ENCODE assay signal across 14 cellular contexts in the genomic region with DNA sequence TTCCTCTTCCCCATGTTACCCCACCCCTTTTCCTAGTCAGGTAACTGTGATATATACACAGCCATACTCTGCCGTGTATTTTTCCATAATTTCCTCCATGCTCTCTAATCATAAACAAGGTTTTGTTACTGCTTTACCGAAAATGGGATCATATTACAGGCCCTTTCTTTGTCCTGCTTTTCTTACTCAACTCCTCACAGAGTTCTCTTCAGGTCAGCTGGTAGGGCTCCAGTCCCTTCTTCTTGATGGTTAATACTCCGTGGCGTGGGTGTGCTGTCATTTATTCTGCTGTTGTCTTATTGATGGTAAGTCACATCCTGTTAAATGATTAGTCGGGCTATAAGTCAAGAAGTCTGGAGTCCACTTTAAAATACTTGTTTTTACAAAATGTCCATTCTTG. TPM values are rescaled to one million over a fixed set of nuclear protein-coding genes. Genes with fewer than 3 reads are reported as not detected.
DNase-seq lines count a peak whose midpoint lies in the region; ATAC-seq, FAIRE-seq and TF ChIP-seq lines count a peak whose summit lies in the region.
"Had no signal": no experiment of that assay in that cellular context is flagged by ENCODE, and none has a peak within 500 bp of the region (broad histone marks: within the 10 kb centered on the region; RNA-seq: fewer than 3 reads in every experiment).

No MANE protein-coding gene starts in this region.

- in situ Hi-C loops in GM23248 (cut with MboI): no loop called here

- H3K4me3 ChIP-seq in GM23248: peak overlapping the region; percentile 26
- no peak overlapping the region for H3K4me3 ChIP-seq in endothelial cell of umbilical vein (replicated peaks in 1 of 3; ENCODE audit: insufficient read depth in 1 of 3, low read depth in 1 of 3, low read length in 3 of 3)
- no peak overlapping the region for H3K4me3 ChIP-seq in pancreas

- H3K4me1 ChIP-seq in GM23248 (ENCODE audit: insufficient read depth) (peaks cover 71% of the 10 kb centered on the region), endothelial cell of umbilical vein (ENCODE audit: control insufficient read depth, extremely low read depth, insufficient read depth, low read length) (peaks cover 8% of the 10 kb centered on the region), pancreas (no peaks in the 10 kb centered on the region)

- no TSS peak for BruUV-seq in endothelial cell of umbilical vein (replicated peaks; lab: Mats Ljungman, UMichigan)

- CTCF ChIA-PET in endothelial cell of umbilical vein (lab: Charles Lee): no interaction called here

- no peaks in the 10 kb centered on the region for H4K20me1 ChIP-seq in GM23248 (ENCODE audit: insufficient read depth)
- no peaks in the 10 kb centered on the region for H4K20me1 ChIP-seq in endothelial cell of umbilical vein (replicated peaks; ENCODE audit: control insufficient read depth, extremely low read depth, insufficient read depth, low read length)

- peak overlapping the region; percentile 70 for H3K27ac ChIP-seq in GM23248
- no peak overlapping the region for H3K27ac ChIP-seq in endothelial cell of umbilical vein (ENCODE audit: insufficient read depth, low read depth, low read length)
- no peak overlapping the region for H3K27ac ChIP-seq in pancreas

- H3K27me3 ChIP-seq in GM23248 (replicated peaks; ENCODE audit: insufficient read depth) (no peaks in the 10 kb centered on the region), endothelial cell of umbilical vein (ENCODE audit: control insufficient read depth in 2 of 2, insufficient read depth in 2 of 2, low read length in 2 of 2) (no peaks in the 10 kb centered on the region), pancreas (no peaks in the 10 kb centered on the region)

- no peak for TF ChIP-seq CTCF in endothelial cell of umbilical vein (IDR thresholded peaks at IDR 0.05; ENCODE audit: extremely low read depth in 1 of 2, insufficient read depth in 1 of 2, low read depth in 1 of 2, low read length in 2 of 2)
- no peak for TF ChIP-seq CTCF in pancreas (IDR thresholded peaks at IDR 0.05)

- H3K9me1 ChIP-seq in endothelial cell of umbilical vein (replicated peaks; ENCODE audit: control insufficient read depth, extremely low read depth, insufficient read depth, low read length): no peaks in the 10 kb centered on the region

- H3K9me3 ChIP-seq in GM23248 (ENCODE audit: low read depth) (no peaks in the 10 kb centered on the region), endothelial cell of umbilical vein (replicated peaks; ENCODE audit: control insufficient read depth, insufficient read depth, low read length) (no peaks in the 10 kb centered on the region), pancreas (no peaks in the 10 kb centered on the region)

- ATAC-seq in pancreas: peak in 3 of 4 donors; percentile 13 to 34 (median 32)
- ATAC-seq in GM18907 (IDR thresholded peaks at IDR 0.05; ENCODE audit: unreplicated experiment): no peak
- ATAC-seq in HG03469 (IDR thresholded peaks at IDR 0.05; ENCODE audit: unreplicated experiment): no peak
- ATAC-seq: activated naive CD8-positive, alpha-beta T cell treated with anti-CD3 and anti-CD28 coated beads, Interleukin-2, amount 50 U/mL, for 24 hours had no signal

- no peak for TF ChIP-seq POLR2A in endothelial cell of umbilical vein (IDR thresholded peaks at IDR 0.05; ENCODE audit: low read depth, low read length)

- FAIRE-seq in endothelial cell of umbilical vein (lab: Jason Lieb, UNC) (peak; percentile 18), pancreas (lab: Jason Lieb, UNC) (no peak)
- FAIRE-seq: keratinocyte had no signal

- H3K4me2 ChIP-seq in GM23248 (ENCODE audit: unreplicated experiment) (peak overlapping the region; percentile 68), endothelial cell of umbilical vein (ENCODE audit: insufficient read depth, low read length) (no peak overlapping the region)

- intact Hi-C loops in endothelial cell of umbilical vein (cut with micrococcal nuclease) (no loop called here), pancreas (cut with DNase I) (no loop called here)

- 3 to 5% methylated on average over 5 of the region's 5 CpGs for WGBS in GM23248 (ENCODE audit: low coverage in 1 of 2, low lambda C conversion rate in 2 of 2, missing lambda C conversion rate in 2 of 2), 2 experiments
- WGBS in pancreas, 2 donors: 27 to 39% methylated on average over 5 of the region's 5 CpGs

- H3K79me2 ChIP-seq in GM23248 (ENCODE audit: insufficient read depth) (no peaks in the 10 kb centered on the region), endothelial cell of umbilical vein (ENCODE audit: control insufficient read depth, insufficient read depth, low read length) (no peaks in the 10 kb centered on the region)

- POLR2A ChIA-PET in endothelial cell of umbilical vein (lab: Charles Lee): no interaction called here

- no peaks in the 10 kb centered on the region for H3K9me2 ChIP-seq in GM23248 (ENCODE audit: insufficient read depth)

- dilution Hi-C loops in endothelial cell of umbilical vein (cut with MboI; ENCODE audit: extremely low pct_ligation_motif_present, low sequenced_read_pairs): no loop called here

- peaks cover 1% of the 10 kb centered on the region; the same call in 1 of the 2 replicates for H3K36me3 ChIP-seq in GM23248 (ENCODE audit: low read depth)
- peaks cover 2 to 3% of the 10 kb centered on the region in 2 experiments for H3K36me3 ChIP-seq in endothelial cell of umbilical vein (ENCODE audit: control insufficient read depth in 2 of 2, extremely low read depth in 1 of 2, insufficient read depth in 2 of 2, low read length in 2 of 2)
- H3K36me3 ChIP-seq in pancreas: peaks cover 4 to 6% (median 6%) of the 10 kb centered on the region in 3 donors

- no peak overlapping the region for H2AFZ ChIP-seq in GM23248
- no peak overlapping the region for H2AFZ ChIP-seq in endothelial cell of umbilical vein (ENCODE audit: low read depth, low read length)

- peak overlapping the region; percentile 50 for H3K9ac ChIP-seq in GM23248
- no peak overlapping the region for H3K9ac ChIP-seq in endothelial cell of umbilical vein (replicated peaks; ENCODE audit: extremely low read depth, insufficient read depth, low read length)

- H3F3A ChIP-seq in GM23248 (ENCODE audit: insufficient read depth): peaks cover 50% of the 10 kb centered on the region

- DNase-seq in GM23248: peak; percentile 81
- peak; percentile 67 for DNase-seq in NCI-H2107 treated with DMSO at 0.1 percent for 48 hours (lab: John Stamatoyannopoulos, UW; ENCODE audit: unreplicated experiment)
- no peak for DNase-seq in endothelial cell of umbilical vein (ENCODE audit: low read depth, low spot score)
- DNase-seq in pancreas: no peak
- DNase-seq in mesenteric fat pad (ENCODE audit: low spot score): no peak
- no peak for DNase-seq in activated CD4-positive, alpha-beta T cell treated with anti-CD3 and anti-CD28 coated beads for 1 hour
- DNase-seq: activated naive CD8-positive, alpha-beta T cell treated with anti-CD3 and anti-CD28 coated beads, Interleukin-2, amount 50 U/mL, for 24 hours; endodermal cell; NCI-H1417 treated with DMSO at 0.1 percent for 48 hours; stimulated activated CD4-positive, alpha-beta T cell treated with anti-CD3 and anti-CD28 coated beads, Interleukin-2, amount 100 ng/mL, for 24 hours; stimulated activated naive CD4-positive, alpha-beta T cell had no signal

RNA-seq across cellular contexts. Expression of a gene that starts 24.9 kb away (rescaled TPM):
- total RNA-seq in GM23248 (2014; rRNA removed; shearing (Covaris generic)): 181 and 227 TPM in 2 replicates
- polyA plus RNA-seq in GM23248 (2016; fragmentation: Nextera tagmentation; extraction: Ambion mirVana) (390 and 398 TPM in 2 replicates), endothelial cell of umbilical vein (0.14 and 0.41 TPM in 2 replicates), pancreas (1 to 10 TPM; 3.0 to 7.3 TPM)
- total RNA-seq in endothelial cell of umbilical vein (not detected in 2 replicates), pancreas (1 to 10 TPM in 2 of 6 donors, under 1 TPM in 4; 0.23 to 6.9 (median 0.72) TPM), mesenteric fat pad (22.5 TPM)
- polyA plus RNA-seq in endothelial cell of umbilical vein (2011; cell fraction: cytosol; rRNA removed): 0.08 and 0.14 TPM in 2 replicates
- polyA plus RNA-seq in endothelial cell of umbilical vein (2011; cell fraction: nucleus; rRNA removed): 0.25 and 0.28 TPM in 2 replicates
- 0.40 and 0.82 TPM in 2 replicates for polyA plus RNA-seq in endothelial cell of umbilical vein (2012)
- polyA minus RNA-seq in endothelial cell of umbilical vein: 0.29 and 0.42 TPM in 2 replicates
- polyA minus RNA-seq in endothelial cell of umbilical vein (2011; cell fraction: cytosol; rRNA and poly(A)+ RNA removed): not detected
- polyA minus RNA-seq in endothelial cell of umbilical vein (2011; cell fraction: nucleus; rRNA and poly(A)+ RNA removed): not detected in 2 replicates
- total RNA-seq: endodermal cell had no signal
- polyA plus RNA-seq: keratinocyte had no signal

RNA-seq across cellular contexts. Expression of a gene that starts 43.9 kb away (rescaled TPM):
- 84.0 and 85.5 TPM in 2 replicates for total RNA-seq in GM23248 (2014; rRNA removed; shearing (Covaris generic))
- 73.8 and 73.9 TPM in 2 replicates for polyA plus RNA-seq in GM23248 (2016; fragmentation: Nextera tagmentation; extraction: Ambion mirVana)
- 34.0 and 36.4 TPM in 2 replicates for total RNA-seq in endothelial cell of umbilical vein
- 16.6 and 18.2 TPM in 2 replicates for polyA plus RNA-seq in endothelial cell of umbilical vein
- 20.6 and 23.0 TPM in 2 replicates for polyA plus RNA-seq in endothelial cell of umbilical vein (2011; cell fraction: cytosol; rRNA removed)
- 22.7 and 24.8 TPM in 2 replicates for polyA plus RNA-seq in endothelial cell of umbilical vein (2011; cell fraction: nucleus; rRNA removed)
- 25.0 and 29.2 TPM in 2 replicates for polyA plus RNA-seq in endothelial cell of umbilical vein (2012)
- polyA minus RNA-seq in endothelial cell of umbilical vein: 32.8 and 36.8 TPM in 2 replicates
- polyA minus RNA-seq in endothelial cell of umbilical vein (2011; cell fraction: cytosol; rRNA and poly(A)+ RNA removed): 6.1 TPM
- 9.8 and 16.6 TPM in 2 replicates for polyA minus RNA-seq in endothelial cell of umbilical vein (2011; cell fraction: nucleus; rRNA and poly(A)+ RNA removed)
- total RNA-seq in pancreas: 10 to 100 TPM; 26.0 to 39.2 (median 31.9) TPM
- polyA plus RNA-seq in pancreas: 10 to 100 TPM; 11.6 to 15.9 TPM
- 61.6 TPM for total RNA-seq in mesenteric fat pad

RNA-seq across cellular contexts. Expression of a gene that starts 55.0 kb away (rescaled TPM):
- 20.4 and 36.3 TPM in 2 replicates for total RNA-seq in GM23248 (2014; rRNA removed; shearing (Covaris generic))
- polyA plus RNA-seq in GM23248 (2016; fragmentation: Nextera tagmentation; extraction: Ambion mirVana): 27.1 and 30.5 TPM in 2 replicates
- total RNA-seq in endothelial cell of umbilical vein: 33.8 and 35.6 TPM in 2 replicates
- 28.6 and 30.8 TPM in 2 replicates for polyA plus RNA-seq in endothelial cell of umbilical vein
- polyA plus RNA-seq in endothelial cell of umbilical vein (2011; cell fraction: cytosol; rRNA removed): 30.4 and 31.2 TPM in 2 replicates
- polyA plus RNA-seq in endothelial cell of umbilical vein (2011; cell fraction: nucleus; rRNA removed): 10.4 and 10.9 TPM in 2 replicates
- polyA plus RNA-seq in endothelial cell of umbilical vein (2012): 29.3 and 45.8 TPM in 2 replicates
- 38.5 and 46.8 TPM in 2 replicates for polyA minus RNA-seq in endothelial cell of umbilical vein
- polyA minus RNA-seq in endothelial cell of umbilical vein (2011; cell fraction: cytosol; rRNA and poly(A)+ RNA removed): 28.0 TPM
- 7.9 and 10.5 TPM in 2 replicates for polyA minus RNA-seq in endothelial cell of umbilical vein (2011; cell fraction: nucleus; rRNA and poly(A)+ RNA removed)
- 10 to 100 TPM in 3 of 6 donors, 1 to 10 TPM in 3; 5.1 to 13.1 (median 8.5) TPM for total RNA-seq in pancreas
- 1 to 10 TPM; 7.7 to 9.7 TPM for polyA plus RNA-seq in pancreas
- 21.2 TPM for total RNA-seq in mesenteric fat pad

RNA-seq across cellular contexts. Expression of a gene that starts 56.4 kb away (rescaled TPM):
- 418 and 473 TPM in 2 replicates for total RNA-seq in GM23248 (2014; rRNA removed; shearing (Covaris generic))
- 370 and 395 TPM in 2 replicates for polyA plus RNA-seq in GM23248 (2016; fragmentation: Nextera tagmentation; extraction: Ambion mirVana)
- total RNA-seq in endothelial cell of umbilical vein: 218 and 226 TPM in 2 replicates
- 206 and 228 TPM in 2 replicates for polyA plus RNA-seq in endothelial cell of umbilical vein
- 198 and 207 TPM in 2 replicates for polyA plus RNA-seq in endothelial cell of umbilical vein (2011; cell fraction: cytosol; rRNA removed)
- polyA plus RNA-seq in endothelial cell of umbilical vein (2011; cell fraction: nucleus; rRNA removed): 220 TPM in 2 replicates
- 213 and 240 TPM in 2 replicates for polyA plus RNA-seq in endothelial cell of umbilical vein (2012)
- 178 and 180 TPM in 2 replicates for polyA minus RNA-seq in endothelial cell of umbilical vein
- 71.8 TPM for polyA minus RNA-seq in endothelial cell of umbilical vein (2011; cell fraction: cytosol; rRNA and poly(A)+ RNA removed)
- 89.6 and 94.9 TPM in 2 replicates for polyA minus RNA-seq in endothelial cell of umbilical vein (2011; cell fraction: nucleus; rRNA and poly(A)+ RNA removed)
- 100 to 1,000 TPM in 2 of 6 donors, 10 to 100 TPM in 4; 83.6 to 102 (median 87.2) TPM for total RNA-seq in pancreas
- polyA plus RNA-seq in pancreas: 100 to 1,000 TPM in 1 of 2 donors, 10 to 100 TPM in 1; 66.8 to 146 TPM
- 169 TPM for total RNA-seq in mesenteric fat pad

Comparison
In these comparisons a context has a peak if more than half of its experiments do, and no peak if none do; other contexts are left out.
1. DNase-seq: peak in GM23248 (single experiment) and NCI-H2107 treated with DMSO at 0.1 percent for 48 hours (single experiment); none in endothelial cell of umbilical vein (single experiment), pancreas (0 of 6), mesenteric fat pad (single experiment) and activated CD4-positive, alpha-beta T cell treated with anti-CD3 and anti-CD28 coated beads for 1 hour (single experiment).
2. ATAC-seq: peak in pancreas (3 of 4); none in GM18907 (single experiment) and HG03469 (single experiment).